ENCODE assay signal across 8 cellular contexts in the genomic region with DNA sequence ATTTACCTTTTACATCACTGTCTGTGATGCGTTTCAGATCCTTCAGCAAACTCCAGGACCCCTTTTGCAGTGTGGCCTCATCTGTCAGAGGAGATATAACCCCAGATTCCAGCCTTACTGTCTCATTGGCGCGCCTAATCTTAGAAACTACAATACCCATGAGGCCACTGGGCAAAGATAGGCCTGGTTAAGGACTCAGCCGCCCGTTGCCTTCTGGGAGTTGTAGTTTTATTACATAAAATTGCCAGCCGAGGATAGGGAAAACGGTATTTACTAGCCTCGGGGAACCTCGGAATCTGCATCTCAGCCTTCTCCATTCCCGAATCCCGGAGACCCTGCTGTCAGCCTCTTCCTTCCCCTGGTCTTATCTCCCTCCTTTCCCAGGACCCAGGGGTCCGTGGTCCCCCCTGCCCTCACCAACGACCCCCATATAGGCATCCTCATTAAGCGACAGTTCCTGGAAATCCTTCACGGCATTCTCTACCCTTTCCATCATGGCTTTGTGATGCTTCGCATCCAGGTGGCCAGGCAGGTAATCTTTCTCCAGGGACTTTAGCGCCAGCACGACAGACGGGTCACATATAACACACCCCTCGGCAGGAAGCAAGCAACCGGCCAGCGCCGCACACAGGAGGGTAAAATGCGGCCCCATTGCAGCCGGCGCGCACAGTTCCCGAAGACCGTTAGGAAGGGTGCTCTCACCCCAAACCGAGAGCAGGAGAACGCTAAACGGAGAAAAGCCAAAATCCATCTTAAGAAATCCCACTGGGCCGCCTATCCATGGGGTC. TPM values are rescaled to one million over a fixed set of nuclear protein-coding genes. Genes with fewer than 3 reads are reported as not detected.
DNase-seq lines count a peak whose midpoint lies in the region; ATAC-seq and TF ChIP-seq lines count a peak whose summit lies in the region.

No MANE protein-coding gene starts in this region.

- no peak overlapping the region for H2BK12ac ChIP-seq in H9 (ENCODE audit: insufficient read length, low read depth, low read length)

- H3K9me3 Mint-ChIP-seq in H9: no peaks in the 10 kb centered on the region; a peak in 1 of 5 replicates
- H3K9me3 Mint-ChIP-seq in activated T-helper 1 cell treated with anti-CD3 and anti-CD28 coated beads, Interleukin-12 subunit alpha, Interleukin-12 subunit beta, Interleukin-2, Interleukin-4 antibody, amounts not matched to agents 30 ng/mL and 10 ng/mL and 1 ng/mL, durations not matched to agents 14 hours and 24 hours and 36 hours: no peaks in the 10 kb centered on the region

- H4K5ac ChIP-seq in H9 (ENCODE audit: insufficient read length, low read depth, low read length): no peak overlapping the region

- no peak overlapping the region for H2BK120ac ChIP-seq in H9 (ENCODE audit: low read depth, low read length, poor library complexity, severe bottlenecking)

- no peak for TF ChIP-seq CTCF in BE2C (IDR thresholded peaks at IDR 0.05; ENCODE audit: low read depth, low read length)
- no peak for TF ChIP-seq CTCF in H9 (conservative IDR thresholded peaks at IDR 0.05)

- no peak overlapping the region for H3K14ac ChIP-seq in H9 (ENCODE audit: insufficient read depth, low read length)

- no peak overlapping the region for H3K9ac ChIP-seq in H9 (ENCODE audit: extremely low read depth, insufficient read length, low read length)

- no peak overlapping the region for H2BK15ac ChIP-seq in H9 (ENCODE audit: low read depth, low read length)

- peaks cover 11% of the 10 kb centered on the region for H3K27me3 Mint-ChIP-seq in H9 (ENCODE audit: low read depth)
- H3K27me3 Mint-ChIP-seq in activated T-helper 1 cell treated with anti-CD3 and anti-CD28 coated beads, Interleukin-12 subunit alpha, Interleukin-12 subunit beta, Interleukin-2, Interleukin-4 antibody, amounts not matched to agents 30 ng/mL and 10 ng/mL and 1 ng/mL, durations not matched to agents 14 hours and 24 hours and 36 hours (ENCODE audit: insufficient read depth): no peaks in the 10 kb centered on the region

- no peak overlapping the region for H2AFZ ChIP-seq in H9 (ENCODE audit: low read length)

- peak overlapping the region in 1 of 2 experiments; percentile 43; a peak in 1 of 5 replicates for H3K4me3 Mint-ChIP-seq in H9
- no peak overlapping the region for H3K4me3 Mint-ChIP-seq in activated T-helper 1 cell treated with anti-CD3 and anti-CD28 coated beads, Interleukin-12 subunit alpha, Interleukin-12 subunit beta, Interleukin-2, Interleukin-4 antibody, amounts not matched to agents 30 ng/mL and 10 ng/mL and 1 ng/mL, durations not matched to agents 14 hours and 24 hours and 36 hours

- H3K36me3 Mint-ChIP-seq in H9 (ENCODE audit: insufficient read depth in 1 of 3, low read depth in 3 of 3): peaks cover 11 to 22% (median 21%) of the 10 kb centered on the region in 3 experiments; a peak in 6 of 7 replicates
- no peaks in the 10 kb centered on the region for H3K36me3 Mint-ChIP-seq in activated T-helper 1 cell treated with anti-CD3 and anti-CD28 coated beads, Interleukin-12 subunit alpha, Interleukin-12 subunit beta, Interleukin-2, Interleukin-4 antibody, amounts not matched to agents 30 ng/mL and 10 ng/mL and 1 ng/mL, durations not matched to agents 14 hours and 24 hours and 36 hours (ENCODE audit: low read depth)

- H3K27ac ChIP-seq in H9 (ENCODE audit: insufficient read length, low read depth, low read length): no peak overlapping the region

- no peak overlapping the region for H2BK5ac ChIP-seq in H9 (ENCODE audit: insufficient read length, low read length)

- intact Hi-C loops in activated T-helper 1 cell treated with anti-CD3 and anti-CD28 coated beads, Interleukin-12 subunit alpha, Interleukin-12 subunit beta, Interleukin-2, Interleukin-4 antibody, amounts not matched to agents 30 ng/mL and 10 ng/mL and 1 ng/mL, durations not matched to agents 14 hours and 24 hours and 36 hours (cut with micrococcal nuclease): loop anchor here (1.0 to 10.0 kb wide), 3 partner anchors 24 to 331 kb away; no protein-coding TSS in a partner anchor
- intact Hi-C loops in sciatic nerve (cut with DNase I): no loop called here

- no peaks in the 10 kb centered on the region for H3K9me3 ChIP-seq in BE2C
- no peaks in the 10 kb centered on the region for H3K9me3 ChIP-seq in H9 (ENCODE audit: control insufficient read depth, low read depth, low read length)

- H3K23me2 ChIP-seq in H9 (ENCODE audit: insufficient read length, low read depth, low read length, poor library complexity, severe bottlenecking): peaks cover 5% of the 10 kb centered on the region

- H3K4me3 ChIP-seq in BE2C (ENCODE audit: low read depth, low read length): no peak overlapping the region

- H3K4me1 ChIP-seq in BE2C (peaks cover 16% of the 10 kb centered on the region; the same call in 1 of the 2 replicates), H9 (ENCODE audit: insufficient read depth, low read length) (no peaks in the 10 kb centered on the region)

- H2BK20ac ChIP-seq in H9 (ENCODE audit: low read depth, low read length, poor library complexity, severe bottlenecking): no peak overlapping the region

- ATAC-seq in sciatic nerve (peak; percentile 69), GM21619 (IDR thresholded peaks at IDR 0.05; ENCODE audit: unreplicated experiment) (no peak), HG03457 (IDR thresholded peaks at IDR 0.05; ENCODE audit: unreplicated experiment) (no peak)

- no peak overlapping the region for H3T11ph ChIP-seq in H9 (ENCODE audit: low read length)

- H3K36me3 ChIP-seq in BE2C: no peaks in the 10 kb centered on the region

- H4K8ac ChIP-seq in H9 (replicated peaks; ENCODE audit: insufficient read length, low read depth, low read length): no peak overlapping the region

- no peak overlapping the region for H4K91ac ChIP-seq in H9 (ENCODE audit: insufficient read length, low read depth, low read length)

- H3K18ac ChIP-seq in H9 (ENCODE audit: insufficient read length, low read depth, low read length): no peak overlapping the region

- DNase-seq in BE2C: peak; percentile 77
- DNase-seq in H9: peak; percentile 70
- DNase-seq in NOMO-1 treated with dmso at 0.1 percent for 144 hours (lab: John Stamatoyannopoulos, UW; ENCODE audit: unreplicated experiment): peak; percentile 44
- peak; percentile 32 for DNase-seq in activated T-helper 1 cell treated with anti-CD3 and anti-CD28 coated beads, Interleukin-12 subunit alpha, Interleukin-12 subunit beta, Interleukin-2, Interleukin-4 antibody, amounts not matched to agents 30 ng/mL and 10 ng/mL and 1 ng/mL, durations not matched to agents 14 hours and 24 hours and 36 hours (ENCODE audit: low spot score)
- peak; percentile 80 for DNase-seq in germinal center (ENCODE audit: low spot score)
- no peak for DNase-seq in sciatic nerve (ENCODE audit: low spot score)

- peak overlapping the region; percentile 65 to 94 (median 79); a peak in 5 of 7 replicates for H3K27ac Mint-ChIP-seq in H9
- peak overlapping the region; percentile 34 for H3K27ac Mint-ChIP-seq in activated T-helper 1 cell treated with anti-CD3 and anti-CD28 coated beads, Interleukin-12 subunit alpha, Interleukin-12 subunit beta, Interleukin-2, Interleukin-4 antibody, amounts not matched to agents 30 ng/mL and 10 ng/mL and 1 ng/mL, durations not matched to agents 14 hours and 24 hours and 36 hours

- H3K79me1 ChIP-seq in H9 (ENCODE audit: insufficient read depth, low read depth, low read length, poor library complexity, severe bottlenecking): peaks cover 2% of the 10 kb centered on the region

- peaks cover 3% of the 10 kb centered on the region; the same call in 1 of the 2 replicates for H3K79me2 ChIP-seq in H9 (ENCODE audit: insufficient read depth, low read length)

- H3K56ac ChIP-seq in H9 (ENCODE audit: insufficient read length, low read depth, low read length): no peak overlapping the region

- no peaks in the 10 kb centered on the region for H4K20me1 ChIP-seq in H9 (ENCODE audit: control insufficient read depth, insufficient read depth, insufficient read length)

- no CpG with 5 or more reads among the region's 33 CpGs for WGBS in H9 (ENCODE audit: extremely low coverage, insufficient read length, low lambda C conversion rate)

- H3K4me1 Mint-ChIP-seq in H9: peaks cover 27 to 33% of the 10 kb centered on the region in 2 experiments
- peaks cover 25% of the 10 kb centered on the region for H3K4me1 Mint-ChIP-seq in activated T-helper 1 cell treated with anti-CD3 and anti-CD28 coated beads, Interleukin-12 subunit alpha, Interleukin-12 subunit beta, Interleukin-2, Interleukin-4 antibody, amounts not matched to agents 30 ng/mL and 10 ng/mL and 1 ng/mL, durations not matched to agents 14 hours and 24 hours and 36 hours (ENCODE audit: low read depth)

- no peak overlapping the region for H2AK5ac ChIP-seq in H9 (ENCODE audit: insufficient read length, low read length)

- H3K27me3 ChIP-seq in BE2C: no peaks in the 10 kb centered on the region
- no peaks in the 10 kb centered on the region for H3K27me3 ChIP-seq in H9 (ENCODE audit: insufficient read depth, low read length)

- H3K23ac ChIP-seq in H9 (ENCODE audit: insufficient read length, low read depth, low read length): no peak overlapping the region

- H3K4me2 ChIP-seq in H9 (ENCODE audit: insufficient read depth, insufficient read length, low read length): no peak overlapping the region

- no peak overlapping the region for H3K4ac ChIP-seq in H9 (ENCODE audit: low read depth, low read length)

RNA-seq across cellular contexts. Expression of a gene that starts 1.3 kb away (rescaled TPM):
- polyA plus RNA-seq in BE2C (2012; ENCODE audit: insufficient read depth, insufficient read length, low read depth): not detected
- total RNA-seq in H9 (2021) (2.6 and 3.7 TPM in 2 replicates), sciatic nerve (0.27 TPM)
- total RNA-seq in activated T-helper 1 cell treated with anti-CD3 and anti-CD28 coated beads, Interleukin-12 subunit alpha, Interleukin-12 subunit beta, Interleukin-2, Interleukin-4 antibody, amounts not matched to agents 30 ng/mL and 10 ng/mL and 1 ng/mL, durations not matched to agents 14 hours and 24 hours and 36 hours: 0.37 TPM in 1 of 2 replicates, not detected in the other

RNA-seq across cellular contexts. Expression of a gene that starts 5.0 kb away (rescaled TPM):
- 0.82 TPM for polyA plus RNA-seq in BE2C (2012; ENCODE audit: insufficient read depth, insufficient read length, low read depth)
- total RNA-seq in H9 (2021) (2.4 and 2.8 TPM in 2 replicates), sciatic nerve (28.0 TPM)
- total RNA-seq in activated T-helper 1 cell treated with anti-CD3 and anti-CD28 coated beads, Interleukin-12 subunit alpha, Interleukin-12 subunit beta, Interleukin-2, Interleukin-4 antibody, amounts not matched to agents 30 ng/mL and 10 ng/mL and 1 ng/mL, durations not matched to agents 14 hours and 24 hours and 36 hours: 0.44 and 0.88 TPM in 2 replicates

RNA-seq across cellular contexts. Expression of a gene that starts 7.0 kb away (rescaled TPM):
- 6.3 TPM for polyA plus RNA-seq in BE2C (2012; ENCODE audit: insufficient read depth, insufficient read length, low read depth)
- 15.9 and 16.1 TPM in 2 replicates for total RNA-seq in H9 (2021)
- 0.54 and 0.57 TPM in 2 replicates for total RNA-seq in activated T-helper 1 cell treated with anti-CD3 and anti-CD28 coated beads, Interleukin-12 subunit alpha, Interleukin-12 subunit beta, Interleukin-2, Interleukin-4 antibody, amounts not matched to agents 30 ng/mL and 10 ng/mL and 1 ng/mL, durations not matched to agents 14 hours and 24 hours and 36 hours
- total RNA-seq in sciatic nerve: 3.6 TPM

RNA-seq across cellular contexts. Expression of a gene that starts 9.9 kb away (rescaled TPM):
- polyA plus RNA-seq in BE2C (2012; ENCODE audit: insufficient read depth, insufficient read length, low read depth): 9.5 TPM
- total RNA-seq in H9 (2021): 0.55 and 0.90 TPM in 2 replicates
- not detected in 2 replicates for total RNA-seq in activated T-helper 1 cell treated with anti-CD3 and anti-CD28 coated beads, Interleukin-12 subunit alpha, Interleukin-12 subunit beta, Interleukin-2, Interleukin-4 antibody, amounts not matched to agents 30 ng/mL and 10 ng/mL and 1 ng/mL, durations not matched to agents 14 hours and 24 hours and 36 hours
- not detected for total RNA-seq in sciatic nerve

RNA-seq across cellular contexts. Expression of a gene that starts 25.9 kb away (rescaled TPM):
- polyA plus RNA-seq in BE2C (2012; ENCODE audit: insufficient read depth, insufficient read length, low read depth): 1.8 TPM
- 1.4 and 1.6 TPM in 2 replicates for total RNA-seq in H9 (2021)
- total RNA-seq in activated T-helper 1 cell treated with anti-CD3 and anti-CD28 coated beads, Interleukin-12 subunit alpha, Interleukin-12 subunit beta, Interleukin-2, Interleukin-4 antibody, amounts not matched to agents 30 ng/mL and 10 ng/mL and 1 ng/mL, durations not matched to agents 14 hours and 24 hours and 36 hours: 1.4 and 1.7 TPM in 2 replicates
- total RNA-seq in sciatic nerve: 5.8 TPM
